ENCODE assay signal across 7 cellular contexts in the genomic region with DNA sequence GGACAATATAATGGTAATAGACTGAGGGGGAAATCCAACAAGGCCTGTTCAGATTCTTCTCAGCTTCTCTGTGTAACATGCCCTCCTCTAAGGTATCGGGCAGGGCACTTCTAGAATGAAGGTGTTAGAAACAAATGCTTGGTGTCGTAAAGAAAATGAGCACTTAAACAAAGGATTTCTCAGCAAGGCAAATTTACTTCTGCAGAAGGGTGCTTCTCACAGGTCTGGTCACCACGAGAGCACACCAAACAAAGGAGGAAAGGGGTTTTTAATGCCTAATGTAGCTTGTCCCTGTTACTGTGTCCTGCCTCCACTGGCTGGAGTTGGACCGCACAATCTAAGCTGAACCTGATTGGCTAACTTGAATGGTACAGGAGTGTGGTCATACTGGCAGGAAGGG.
"Had no signal": no experiment of that assay in that cellular context is flagged by ENCODE, and none has a peak within 500 bp of the region (broad histone marks: within the 10 kb centered on the region; RNA-seq: fewer than 3 reads in every experiment).

No MANE protein-coding gene starts in this region.

- FAIRE-seq: G401.6, GM12891, GM12892, GM18507, GM19239 had no signal

- DNase-seq: GDM1, GF-D8 had no signal
